Comparison of ENCODE assay signal across 15 cellular contexts in the genomic region with DNA sequence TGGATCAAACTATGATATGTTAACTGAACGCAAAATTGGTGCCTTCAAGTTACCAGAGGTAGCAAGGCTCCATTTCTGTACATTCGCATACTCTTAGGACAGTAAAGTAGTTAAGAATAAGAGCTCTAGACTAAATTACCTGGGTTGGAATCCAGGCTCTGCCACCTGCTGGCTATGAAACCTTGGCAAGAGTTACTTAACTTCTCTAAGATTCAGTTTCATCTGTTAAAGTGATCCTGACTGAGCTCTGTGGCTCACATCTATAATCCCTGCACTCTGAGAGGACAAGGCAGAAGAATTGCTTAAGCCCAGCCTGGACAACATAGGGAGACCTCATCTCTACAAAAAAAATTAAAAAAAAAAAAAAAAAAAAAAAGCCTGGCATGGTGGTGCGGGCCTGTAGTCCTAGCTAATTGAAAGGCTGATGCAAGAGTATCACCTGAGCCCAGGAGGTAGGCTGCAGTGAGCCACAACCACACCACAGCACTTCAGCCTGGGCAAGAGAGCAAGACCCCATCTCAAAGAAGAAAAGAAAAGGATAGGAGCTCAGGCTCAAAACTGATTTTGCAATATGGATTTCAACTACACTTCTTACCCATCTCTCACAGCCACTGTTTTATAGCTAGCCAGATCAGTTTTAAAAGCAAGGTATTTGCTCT. TPM values are rescaled to one million over a fixed set of nuclear protein-coding genes. Genes with fewer than 3 reads are reported as not detected.
DNase-seq lines count a peak whose midpoint lies in the region; ATAC-seq, FAIRE-seq and TF ChIP-seq lines count a peak whose summit lies in the region.
"Had no signal": no experiment of that assay in that cellular context is flagged by ENCODE, and none has a peak within 500 bp of the region (broad histone marks: within the 10 kb centered on the region; RNA-seq: fewer than 3 reads in every experiment).

No MANE protein-coding gene starts in this region.

- peak; percentile 48 for FAIRE-seq in GM19239 (lab: Jason Lieb, UNC)

- no peak overlapping the region for H3K27ac ChIP-seq in C4-2B

- TF ChIP-seq CTCF in C4-2B (conservative IDR thresholded peaks at IDR 0.05) (peak; percentile 27), kidney epithelial cell (IDR thresholded peaks at IDR 0.05; ENCODE audit: insufficient read depth, low read length, poor library complexity, severe bottlenecking) (peak; percentile 25), foreskin fibroblast (IDR thresholded peaks at IDR 0.05; ENCODE audit: low read depth, low read length) (no peak)

- H3K4me3 ChIP-seq in kidney epithelial cell (ENCODE audit: low read depth, low read length) (no peak overlapping the region), foreskin fibroblast (ENCODE audit: low read depth in 1 of 2, low read length in 2 of 2) (no peak overlapping the region)

- DNase-seq in GM19239 (ENCODE audit: insufficient read length, low spot score) (no peak), RPMI8226 (peak; percentile 24), kidney epithelial cell (ENCODE audit: low read depth) (no peak), DMS79 treated with DMSO at 0.1 percent for 48 hours (lab: John Stamatoyannopoulos, UW) (no peak), foreskin fibroblast (no peak)
- no peak for DNase-seq in activated CD4-positive, CD25-positive, alpha-beta regulatory T cell treated with anti-CD3 and anti-CD28 coated beads, Interleukin-2, amount 50 U/mL, for 72 hours
- DNase-seq: activated CD4-positive, alpha-beta T cell treated with anti-CD3 and anti-CD28 coated beads for 36 hours; activated naive CD4-positive, alpha-beta T cell treated with anti-CD3 and anti-CD28 coated beads, Interleukin-2, amount 50 U/mL, for 16 hours; cerebellar nuclear complex; NCI-H1930; NCI-H69; nucleus accumbens; stimulated activated naive CD4-positive, alpha-beta T cell had no signal

- ATAC-seq in HG03432 (IDR thresholded peaks at IDR 0.05; ENCODE audit: unreplicated experiment): no peak
- ATAC-seq: activated CD4-positive, alpha-beta T cell treated with anti-CD3 and anti-CD28 coated beads for 36 hours had no signal

- H3K36me3 ChIP-seq in kidney epithelial cell (ENCODE audit: control insufficient read depth, insufficient read depth, low read length): no peaks in the 10 kb centered on the region

- H3K27me3 ChIP-seq in kidney epithelial cell (ENCODE audit: control insufficient read depth, insufficient read depth, low read length): no peaks in the 10 kb centered on the region

RNA-seq across cellular contexts. Expression of a gene that starts 21.3 kb away (rescaled TPM):
- 67.5 and 71.6 TPM in 2 replicates for total RNA-seq in kidney epithelial cell
